In the genomic region with DNA sequence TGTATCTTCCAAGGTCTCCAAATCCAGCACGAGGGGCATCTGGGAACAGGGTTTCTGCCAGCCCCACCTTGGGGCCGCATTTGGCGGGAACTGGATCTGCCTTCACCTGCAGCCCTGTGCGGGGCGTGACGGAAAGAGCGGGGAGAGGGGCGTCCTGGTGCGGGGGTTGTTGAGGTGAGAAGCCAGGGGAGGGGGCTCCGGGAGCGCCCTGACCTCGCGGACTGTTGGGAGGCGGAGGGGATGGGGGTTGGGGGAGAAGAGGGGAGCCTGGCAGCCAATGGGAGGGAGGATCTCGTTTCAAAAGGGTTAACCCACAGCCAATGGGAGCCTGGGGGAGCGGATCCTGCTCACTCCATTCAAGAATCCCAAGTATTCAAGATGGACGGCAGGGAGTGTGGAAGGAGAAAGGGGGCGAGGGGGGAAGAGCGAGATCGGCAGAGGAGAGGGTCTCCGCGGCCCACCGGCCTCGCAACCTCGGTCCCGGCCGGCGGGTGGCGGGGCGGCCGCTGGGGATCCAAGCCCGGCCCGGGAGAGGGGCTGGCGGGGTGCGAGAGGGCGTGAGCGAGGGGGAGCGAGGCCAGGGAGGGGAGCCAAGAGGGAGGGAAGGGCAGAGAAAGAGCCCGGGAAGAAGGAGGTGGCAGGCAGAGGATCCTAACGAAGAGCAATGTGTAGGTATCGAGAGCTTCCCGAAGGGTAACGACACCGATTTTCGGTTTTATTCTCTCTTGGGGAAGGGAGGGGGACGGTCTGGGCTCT, we compare ENCODE assay signal across 8 cellular contexts. TPM values are rescaled to one million over a fixed set of nuclear protein-coding genes. Genes with fewer than 3 reads are reported as not detected.
DNase-seq lines count a peak whose midpoint lies in the region; ATAC-seq, FAIRE-seq and TF ChIP-seq lines count a peak whose summit lies in the region.

No MANE protein-coding gene starts in this region.

- WGBS in HepG2 (ENCODE audit: low lambda C conversion rate) = 65% methylated on average over 44 of the region's 46 CpGs

- no peak for TF ChIP-seq RAD21 in HepG2 (CRISPR knock-in tag; IDR thresholded peaks at IDR 0.05)

- POLR2A ChIA-PET in HepG2 (lab: Yijun Ruan, JAX) = interaction anchor here (3.6 kb wide), 1 partner anchor 41 kb away, joined by 33 read pairs; a partner anchor contains a TSS

- H3K4me1 ChIP-seq in HepG2 (ENCODE audit: insufficient read depth, low read length) = peaks cover 26% of the 10 kb centered on the region

- intact Hi-C loops in HepG2 (cut with micrococcal nuclease; ENCODE audit: unreplicated experiment) = no loop called here

- no peaks in the 10 kb centered on the region for H3K9me3 ChIP-seq in HepG2 (ENCODE audit: low read length)

- no peaks in the 10 kb centered on the region; a peak in 1 of 5 replicates for H3K27me3 ChIP-seq in HepG2 (ENCODE audit: control insufficient read depth in 1 of 2, insufficient read depth in 2 of 2, low read length in 2 of 2)

- DNase-seq in EL (peak; percentile 93), HS-27A (ENCODE audit: low read depth) (peak; percentile 84), RPMI8226 (peak; percentile 32), ecto neural progenitor cell (ENCODE audit: low spot score) (peak; percentile 94), HepG2 (ENCODE audit: low spot score) (peak; percentile 55)
- DNase-seq in stimulated activated naive CD8-positive, alpha-beta T cell treated with anti-CD3 and anti-CD28 coated beads, Interleukin-15, Interleukin-2, amounts not matched to agents 100 U/mL and 50 U/mL, for 24 hours = peak; percentile 36

- peak in 1 of 2 experiments; percentile 41; a peak in 1 of 4 replicates for TF ChIP-seq POLR2A in HepG2 (IDR thresholded peaks at IDR 0.05; ENCODE audit: insufficient read depth in 1 of 2, low read depth in 2 of 2, low read length in 2 of 2)

- H3K4me2 ChIP-seq in HepG2 (ENCODE audit: low read depth, low read length) = peak overlapping the region; percentile 86

- CTCF ChIA-PET in HepG2 (lab: Yijun Ruan, JAX; ENCODE audit: low intra/inter-chr PET ratio, low total read pairs) = interaction anchor here (0.8 kb wide), 1 partner anchor 181 kb away, joined by 3 read pairs; no protein-coding TSS in a partner anchor

- no peaks in the 10 kb centered on the region for H4K20me1 ChIP-seq in HepG2 (ENCODE audit: insufficient read depth, low read length)

- H3K9ac ChIP-seq in HepG2 (ENCODE audit: insufficient read depth, low read depth, low read length) = peak overlapping the region; percentile 79

- no TSS peak for BruUV-seq in HepG2 (replicated peaks; lab: Mats Ljungman, UMichigan)

- TF ChIP-seq EP300 in HepG2 (IDR thresholded peaks at IDR 0.05; ENCODE audit: low read depth in 2 of 2, low read length in 2 of 2) = no peak
- TF ChIP-seq EP300 in HepG2 (CRISPR knock-in tag; IDR thresholded peaks at IDR 0.05; ENCODE audit: borderline replicate concordance) = no peak

- H2AFZ ChIP-seq in HepG2 (ENCODE audit: low read length) = no peak overlapping the region

- no peaks in the 10 kb centered on the region for H3K79me2 ChIP-seq in HepG2 (ENCODE audit: insufficient read depth, low read length)

- ATAC-seq in HepG2 = peak; percentile 72
- peak; percentile 33 for ATAC-seq in stimulated activated naive CD8-positive, alpha-beta T cell treated with anti-CD3 and anti-CD28 coated beads, Interleukin-15, Interleukin-2, amounts not matched to agents 100 U/mL and 50 U/mL, for 24 hours
- ATAC-seq in HG03039 (IDR thresholded peaks at IDR 0.05; ENCODE audit: unreplicated experiment) = no peak
- ATAC-seq in HG02623 (IDR thresholded peaks at IDR 0.05; ENCODE audit: unreplicated experiment) = no peak

- peak overlapping the region; percentile 68 for H3K27ac ChIP-seq in HepG2 (ENCODE audit: extremely low read length, insufficient read depth, low read length)

- in situ Hi-C loops in HepG2 (cut with HindIII; ENCODE audit: extremely low pct_ligation_motif_present, low pct_unique_long_range_greater_than_20kb) = no loop called here

- FAIRE-seq in HepG2 (lab: Jason Lieb, UNC) = no peak

- TF ChIP-seq CTCF in HepG2 (CRISPR knock-in tag; IDR thresholded peaks at IDR 0.05) = no peak

- H3K36me3 ChIP-seq in HepG2 (replicated peaks in 1 of 2; ENCODE audit: control insufficient read depth in 1 of 2, insufficient read depth in 2 of 2, low read length in 2 of 2) = no peaks in the 10 kb centered on the region

- peak overlapping the region; percentile 62 to 73 (median 69) for H3K4me3 ChIP-seq in HepG2 (replicated peaks in 1 of 3; ENCODE audit: insufficient read depth in 1 of 3, low read depth in 2 of 3, low read length in 3 of 3)

RNA-seq across cellular contexts. Expression of a gene that starts 11.5 kb away (rescaled TPM):
- total RNA-seq in HepG2 (2016; rRNA removed; fragmentation: Illumina TruSeq; extraction: Trizol) = not detected in 2 replicates
- not detected in 2 replicates for total RNA-seq in HepG2 (2016; cell fraction: cytosol; rRNA removed; fragmentation: Illumina TruSeq; extraction: Trizol; ENCODE audit: low read depth)
- not detected in 2 replicates for total RNA-seq in HepG2 (2016; cell fraction: insoluble cytoplasmic fraction; rRNA removed; fragmentation: Illumina TruSeq; extraction: Trizol)
- total RNA-seq in HepG2 (2016; cell fraction: membrane; rRNA removed; fragmentation: Illumina TruSeq; extraction: Trizol) = not detected in 2 replicates
- total RNA-seq in HepG2 (2016; cell fraction: nucleus; rRNA removed; fragmentation: Illumina TruSeq; extraction: Trizol) = not detected in 2 replicates
- 0.04 TPM in 1 of 2 replicates, not detected in the other for polyA plus RNA-seq in HepG2 (2011; rRNA removed)
- 0.05 TPM in 1 of 2 replicates, not detected in the other for polyA plus RNA-seq in HepG2 (2011; cell fraction: cytosol; rRNA removed)
- 0.10 TPM in 1 of 2 replicates, not detected in the other for polyA plus RNA-seq in HepG2 (2011; cell fraction: nucleus; rRNA removed)
- 0.17 and 0.20 TPM in 2 replicates for polyA plus RNA-seq in HepG2 (2012)
- not detected in 2 replicates for polyA plus RNA-seq in HepG2 (2016; cell fraction: cytosol; fragmentation: Illumina TruSeq; extraction: Trizol; ENCODE audit: low read depth)
- polyA plus RNA-seq in HepG2 (2016; cell fraction: insoluble cytoplasmic fraction; fragmentation: Illumina TruSeq; extraction: Trizol; ENCODE audit: low read depth) = not detected in 2 replicates
- not detected in 2 replicates for polyA plus RNA-seq in HepG2 (2016; cell fraction: membrane; fragmentation: Illumina TruSeq; extraction: Trizol; ENCODE audit: low read depth)
- polyA plus RNA-seq in HepG2 (2016; cell fraction: nucleus; fragmentation: Illumina TruSeq; extraction: Trizol; ENCODE audit: insufficient read depth, low read depth) = not detected in 2 replicates
- not detected in 2 replicates for polyA minus RNA-seq in HepG2 (2011; rRNA and poly(A)+ RNA removed; ENCODE audit: low replicate concordance)
- not detected in 2 replicates for polyA minus RNA-seq in HepG2 (2011; cell fraction: cytosol; rRNA and poly(A)+ RNA removed)
- polyA minus RNA-seq in HepG2 (2011; cell fraction: nucleus; rRNA and poly(A)+ RNA removed) = not detected in 2 replicates

RNA-seq across cellular contexts. Expression of a gene that starts 19.4 kb away (rescaled TPM):
- 24.8 and 41.9 TPM in 2 replicates for total RNA-seq in HepG2 (2016; rRNA removed; fragmentation: Illumina TruSeq; extraction: Trizol)
- total RNA-seq in HepG2 (2016; cell fraction: cytosol; rRNA removed; fragmentation: Illumina TruSeq; extraction: Trizol; ENCODE audit: low read depth) = 4.7 and 5.1 TPM in 2 replicates
- total RNA-seq in HepG2 (2016; cell fraction: insoluble cytoplasmic fraction; rRNA removed; fragmentation: Illumina TruSeq; extraction: Trizol) = 26.5 and 41.5 TPM in 2 replicates
- 8.1 and 10.5 TPM in 2 replicates for total RNA-seq in HepG2 (2016; cell fraction: membrane; rRNA removed; fragmentation: Illumina TruSeq; extraction: Trizol)
- total RNA-seq in HepG2 (2016; cell fraction: nucleus; rRNA removed; fragmentation: Illumina TruSeq; extraction: Trizol) = 11.3 and 13.5 TPM in 2 replicates
- 13.3 and 14.6 TPM in 2 replicates for polyA plus RNA-seq in HepG2 (2011; rRNA removed)
- polyA plus RNA-seq in HepG2 (2011; cell fraction: cytosol; rRNA removed) = 16.9 and 20.8 TPM in 2 replicates
- polyA plus RNA-seq in HepG2 (2011; cell fraction: nucleus; rRNA removed) = 10.1 and 10.3 TPM in 2 replicates
- 9.8 and 13.0 TPM in 2 replicates for polyA plus RNA-seq in HepG2 (2012)
- polyA plus RNA-seq in HepG2 (2016; cell fraction: cytosol; fragmentation: Illumina TruSeq; extraction: Trizol; ENCODE audit: low read depth) = 1.6 and 1.8 TPM in 2 replicates
- 30.1 and 32.4 TPM in 2 replicates for polyA plus RNA-seq in HepG2 (2016; cell fraction: insoluble cytoplasmic fraction; fragmentation: Illumina TruSeq; extraction: Trizol; ENCODE audit: low read depth)
- polyA plus RNA-seq in HepG2 (2016; cell fraction: membrane; fragmentation: Illumina TruSeq; extraction: Trizol; ENCODE audit: low read depth) = 3.0 and 3.8 TPM in 2 replicates
- polyA plus RNA-seq in HepG2 (2016; cell fraction: nucleus; fragmentation: Illumina TruSeq; extraction: Trizol; ENCODE audit: insufficient read depth, low read depth) = 14.5 and 16.1 TPM in 2 replicates
- polyA minus RNA-seq in HepG2 (2011; rRNA and poly(A)+ RNA removed; ENCODE audit: low replicate concordance) = 25.6 and 33.0 TPM in 2 replicates
- 7.0 and 7.7 TPM in 2 replicates for polyA minus RNA-seq in HepG2 (2011; cell fraction: cytosol; rRNA and poly(A)+ RNA removed)
- polyA minus RNA-seq in HepG2 (2011; cell fraction: nucleus; rRNA and poly(A)+ RNA removed) = 4.4 and 5.3 TPM in 2 replicates

RNA-seq across cellular contexts. Expression of a gene that starts 29.7 kb away (rescaled TPM):
- total RNA-seq in HepG2 (2016; rRNA removed; fragmentation: Illumina TruSeq; extraction: Trizol) = 20.3 and 26.6 TPM in 2 replicates
- 6.3 and 6.7 TPM in 2 replicates for total RNA-seq in HepG2 (2016; cell fraction: cytosol; rRNA removed; fragmentation: Illumina TruSeq; extraction: Trizol; ENCODE audit: low read depth)
- 18.8 and 25.9 TPM in 2 replicates for total RNA-seq in HepG2 (2016; cell fraction: insoluble cytoplasmic fraction; rRNA removed; fragmentation: Illumina TruSeq; extraction: Trizol)
- total RNA-seq in HepG2 (2016; cell fraction: membrane; rRNA removed; fragmentation: Illumina TruSeq; extraction: Trizol) = 19.1 and 20.9 TPM in 2 replicates
- 28.7 and 30.0 TPM in 2 replicates for total RNA-seq in HepG2 (2016; cell fraction: nucleus; rRNA removed; fragmentation: Illumina TruSeq; extraction: Trizol)
- 34.0 and 42.4 TPM in 2 replicates for polyA plus RNA-seq in HepG2 (2011; rRNA removed)
- polyA plus RNA-seq in HepG2 (2011; cell fraction: cytosol; rRNA removed) = 27.4 and 33.9 TPM in 2 replicates
- polyA plus RNA-seq in HepG2 (2011; cell fraction: nucleus; rRNA removed) = 28.1 and 30.8 TPM in 2 replicates
- 20.6 and 23.1 TPM in 2 replicates for polyA plus RNA-seq in HepG2 (2012)
- polyA plus RNA-seq in HepG2 (2016; cell fraction: cytosol; fragmentation: Illumina TruSeq; extraction: Trizol; ENCODE audit: low read depth) = 3.1 and 3.8 TPM in 2 replicates
- 19.0 and 21.5 TPM in 2 replicates for polyA plus RNA-seq in HepG2 (2016; cell fraction: insoluble cytoplasmic fraction; fragmentation: Illumina TruSeq; extraction: Trizol; ENCODE audit: low read depth)
- polyA plus RNA-seq in HepG2 (2016; cell fraction: membrane; fragmentation: Illumina TruSeq; extraction: Trizol; ENCODE audit: low read depth) = 11.4 and 13.6 TPM in 2 replicates
- polyA plus RNA-seq in HepG2 (2016; cell fraction: nucleus; fragmentation: Illumina TruSeq; extraction: Trizol; ENCODE audit: insufficient read depth, low read depth) = 39.9 and 44.1 TPM in 2 replicates
- 86.9 and 107 TPM in 2 replicates for polyA minus RNA-seq in HepG2 (2011; rRNA and poly(A)+ RNA removed; ENCODE audit: low replicate concordance)
- 18.9 and 25.6 TPM in 2 replicates for polyA minus RNA-seq in HepG2 (2011; cell fraction: cytosol; rRNA and poly(A)+ RNA removed)
- polyA minus RNA-seq in HepG2 (2011; cell fraction: nucleus; rRNA and poly(A)+ RNA removed) = 30.5 and 36.2 TPM in 2 replicates

RNA-seq across cellular contexts. Expression of a gene that starts 40.7 kb away (rescaled TPM):
- 1.6 and 2.0 TPM in 2 replicates for total RNA-seq in HepG2 (2016; rRNA removed; fragmentation: Illumina TruSeq; extraction: Trizol)
- 0.71 TPM in 2 replicates for total RNA-seq in HepG2 (2016; cell fraction: cytosol; rRNA removed; fragmentation: Illumina TruSeq; extraction: Trizol; ENCODE audit: low read depth)
- 1.5 and 1.9 TPM in 2 replicates for total RNA-seq in HepG2 (2016; cell fraction: insoluble cytoplasmic fraction; rRNA removed; fragmentation: Illumina TruSeq; extraction: Trizol)
- total RNA-seq in HepG2 (2016; cell fraction: membrane; rRNA removed; fragmentation: Illumina TruSeq; extraction: Trizol) = 0.87 and 1.2 TPM in 2 replicates
- 3.8 and 5.3 TPM in 2 replicates for total RNA-seq in HepG2 (2016; cell fraction: nucleus; rRNA removed; fragmentation: Illumina TruSeq; extraction: Trizol)
- 10.4 and 23.3 TPM in 2 replicates for polyA plus RNA-seq in HepG2 (2011; rRNA removed)
- 10.6 and 20.0 TPM in 2 replicates for polyA plus RNA-seq in HepG2 (2011; cell fraction: cytosol; rRNA removed)
- 13.7 and 21.4 TPM in 2 replicates for polyA plus RNA-seq in HepG2 (2011; cell fraction: nucleus; rRNA removed)
- 10.2 and 20.7 TPM in 2 replicates for polyA plus RNA-seq in HepG2 (2012)
- polyA plus RNA-seq in HepG2 (2016; cell fraction: cytosol; fragmentation: Illumina TruSeq; extraction: Trizol; ENCODE audit: low read depth) = 2.0 and 2.4 TPM in 2 replicates
- polyA plus RNA-seq in HepG2 (2016; cell fraction: insoluble cytoplasmic fraction; fragmentation: Illumina TruSeq; extraction: Trizol; ENCODE audit: low read depth) = 5.1 and 5.2 TPM in 2 replicates
- 2.1 and 3.4 TPM in 2 replicates for polyA plus RNA-seq in HepG2 (2016; cell fraction: membrane; fragmentation: Illumina TruSeq; extraction: Trizol; ENCODE audit: low read depth)
- 15.9 and 17.7 TPM in 2 replicates for polyA plus RNA-seq in HepG2 (2016; cell fraction: nucleus; fragmentation: Illumina TruSeq; extraction: Trizol; ENCODE audit: insufficient read depth, low read depth)
- polyA minus RNA-seq in HepG2 (2011; rRNA and poly(A)+ RNA removed; ENCODE audit: low replicate concordance) = 8.2 TPM in 1 of 2 replicates, not detected in the other
- polyA minus RNA-seq in HepG2 (2011; cell fraction: cytosol; rRNA and poly(A)+ RNA removed) = 4.2 and 11.2 TPM in 2 replicates
- polyA minus RNA-seq in HepG2 (2011; cell fraction: nucleus; rRNA and poly(A)+ RNA removed) = 2.2 and 7.8 TPM in 2 replicates

Comparison
In these comparisons a context has a peak if more than half of its experiments do, and no peak if none do; other contexts are left out.
1. DNase-seq: peak in every context shown above with its lines; median percentile 94 in ecto neural progenitor cell; 93 in EL; 84 in HS-27A; 55 in HepG2; 36 in stimulated activated naive CD8-positive, alpha-beta T cell treated with anti-CD3 and anti-CD28 coated beads, Interleukin-15, Interleukin-2, amounts not matched to agents 100 U/mL and 50 U/mL, for 24 hours; 32 in RPMI8226.
2. ATAC-seq: peak in HepG2 (single experiment) and stimulated activated naive CD8-positive, alpha-beta T cell treated with anti-CD3 and anti-CD28 coated beads, Interleukin-15, Interleukin-2, amounts not matched to agents 100 U/mL and 50 U/mL, for 24 hours (single experiment); none in HG03039 (single experiment) and HG02623 (single experiment).